Comparison of ENCODE assay signal across 9 cellular contexts in genomic region chr4:87005369-87005689, GRCh38.
DNase-seq lines count a peak whose midpoint lies in the region; TF ChIP-seq lines count a peak whose summit lies in the region.
"Had no signal": no experiment of that assay in that cellular context is flagged by ENCODE, and none has a peak within 500 bp of the region (broad histone marks: within the 10 kb centered on the region; RNA-seq: fewer than 3 reads in every experiment).

No MANE protein-coding gene starts in this region.

- H3K9ac ChIP-seq in rectal smooth muscle tissue (ENCODE audit: low read length) = no peak overlapping the region

- peaks cover 12% of the 10 kb centered on the region for H3K36me3 Mint-ChIP-seq in endothelial cell (ENCODE audit: low read depth, unreplicated experiment)

- no TSS peak for BruUV-seq in OCI-LY7 (replicated peaks; lab: Mats Ljungman, UMichigan)

- peaks cover 54% of the 10 kb centered on the region for H3K4me1 Mint-ChIP-seq in endothelial cell (ENCODE audit: unreplicated experiment)

- peaks cover 78% of the 10 kb centered on the region; the same call in 1 of the 2 replicates for H3K79me2 ChIP-seq in OCI-LY7 (ENCODE audit: insufficient read depth, low read depth, low read length)

- peaks cover 74% of the 10 kb centered on the region for H3K4me1 ChIP-seq in OCI-LY7 (ENCODE audit: insufficient read depth, low read length, poor library complexity, severe bottlenecking)
- peaks cover 23% of the 10 kb centered on the region for H3K4me1 ChIP-seq in rectal smooth muscle tissue (ENCODE audit: control insufficient read depth, insufficient read depth, low read length)
- H3K4me1 ChIP-seq in testis = peaks cover 19% of the 10 kb centered on the region

- no peaks in the 10 kb centered on the region for H3K27me3 ChIP-seq in rectal smooth muscle tissue (ENCODE audit: control insufficient read depth, insufficient read depth, low read length)
- no peaks in the 10 kb centered on the region for H3K27me3 ChIP-seq in testis

- CTCF ChIA-PET in OCI-LY7 (lab: Charles Lee; ENCODE audit: unreplicated experiment) = interaction anchor here (0.8 kb wide), 1 partner anchor 13 kb away, joined by 3 read pairs; no protein-coding TSS in a partner anchor

- POLR2A ChIA-PET in OCI-LY7 (lab: Charles Lee) = interaction anchor here (0.6 to 6.2 kb wide), 16 partner anchors 12 to 78 kb away, joined by 3 to 50 read pairs (median 4); partner anchors contain the start of gene AFF1

- TF ChIP-seq CTCF in OCI-LY7 (conservative IDR thresholded peaks at IDR 0.05; ENCODE audit: low read length) (no peak), endothelial cell (IDR thresholded peaks at IDR 0.05; ENCODE audit: unreplicated experiment) (no peak), testis (IDR thresholded peaks at IDR 0.05) (no peak), lower leg skin (IDR thresholded peaks at IDR 0.05) (no peak)

- peaks cover 11% of the 10 kb centered on the region for H3K27me3 Mint-ChIP-seq in endothelial cell (ENCODE audit: unreplicated experiment)

- WGBS in testis, 2 donors = 69 to 77% methylated on average over 1 of the region's 1 CpG
- WGBS in lower leg skin, 2 donors = 48 to 72% methylated on average over 1 of the region's 1 CpG

- H4K20me1 ChIP-seq in OCI-LY7 (ENCODE audit: insufficient read depth, low read length) = peaks cover 36% of the 10 kb centered on the region

- intact Hi-C loops in OCI-LY7 (cut with micrococcal nuclease; ENCODE audit: unreplicated experiment) (loop anchor here (1.0 to 10.0 kb wide), 2 partner anchors 215 to 1279 kb away; partner anchors contain the start of genes KLHL8 and PPM1K), testis (cut with DNase I; ENCODE audit: low total_unique reads) (loop anchor here (10.0 kb wide), 1 partner anchor 71 kb away; the partner anchor contains the start of gene AFF1), lower leg skin (cut with DNase I; ENCODE audit: low total_unique reads) (loop anchor here (5.0 kb wide), 1 partner anchor 68 kb away; the partner anchor contains the start of gene AFF1)

- H3K4me3 Mint-ChIP-seq in endothelial cell (ENCODE audit: unreplicated experiment) = peak overlapping the region; percentile 92

- H3K36me3 ChIP-seq in OCI-LY7 (ENCODE audit: insufficient read depth, low read length) (no peaks in the 10 kb centered on the region), rectal smooth muscle tissue (ENCODE audit: control insufficient read depth, insufficient read depth, low read length) (no peaks in the 10 kb centered on the region), testis (ENCODE audit: low read depth, missing control alignments) (no peaks in the 10 kb centered on the region)

- TF ChIP-seq POLR2A in testis (IDR thresholded peaks at IDR 0.05) (no peak), lower leg skin (IDR thresholded peaks at IDR 0.05) (no peak)

- H3K27ac ChIP-seq in OCI-LY7 (ENCODE audit: low read depth, low read length, poor library complexity, severe bottlenecking) (peak overlapping the region; percentile 86), rectal smooth muscle tissue (ENCODE audit: low read depth, low read length) (peak overlapping the region; percentile 91), testis (peak overlapping the region in 1 of 2 donors; percentile 92)

- H3K27ac Mint-ChIP-seq in endothelial cell (ENCODE audit: unreplicated experiment) = peak overlapping the region; percentile 50

- no peaks in the 10 kb centered on the region for H3K9me2 ChIP-seq in OCI-LY7 (ENCODE audit: insufficient read depth, low read length)

- no peak overlapping the region for H2AFZ ChIP-seq in OCI-LY7 (ENCODE audit: low read length)

- H3K9me3 ChIP-seq in OCI-LY7 (ENCODE audit: low read length) (no peaks in the 10 kb centered on the region), testis (no peaks in the 10 kb centered on the region)

- H3K4me2 ChIP-seq in OCI-LY7 (ENCODE audit: low read length) = peak overlapping the region; percentile 91

- H3K4me3 ChIP-seq in GM08714 (ENCODE audit: low read length) (peak overlapping the region; percentile 87), OCI-LY7 (ENCODE audit: low read depth, low read length, poor library complexity, severe bottlenecking) (peak overlapping the region; percentile 79), rectal smooth muscle tissue (ENCODE audit: low read length) (peak overlapping the region; percentile 87), testis (no peak overlapping the region), lower leg skin (ENCODE audit: low read depth, poor library complexity, severe bottlenecking) (no peak overlapping the region)

- peak; percentile 51 for DNase-seq in OCI-LY7 (ENCODE audit: low spot score)
- DNase-seq in endothelial cell (ENCODE audit: low spot score) = no peak
- DNase-seq in COR-L47 (lab: John Stamatoyannopoulos, UW) = no peak
- no peak for DNase-seq in mucosa of gallbladder (ENCODE audit: low spot score)
- no peak for DNase-seq in testis
- DNase-seq in lower leg skin (ENCODE audit: low spot score in 2 of 2) = no peak
- DNase-seq: NCI-H1048 had no signal

- no peaks in the 10 kb centered on the region for H3K9me3 Mint-ChIP-seq in endothelial cell (ENCODE audit: unreplicated experiment)

Comparison
In these comparisons a context has a peak if more than half of its experiments do, and no peak if none do; other contexts are left out.
1. H3K4me3 ChIP-seq: peak in GM08714 (single experiment), OCI-LY7 (single experiment) and rectal smooth muscle tissue (single experiment); none in testis (0 of 2) and lower leg skin (single experiment).